Comparison of ENCODE assay signal across 14 cellular contexts in the genomic region with DNA sequence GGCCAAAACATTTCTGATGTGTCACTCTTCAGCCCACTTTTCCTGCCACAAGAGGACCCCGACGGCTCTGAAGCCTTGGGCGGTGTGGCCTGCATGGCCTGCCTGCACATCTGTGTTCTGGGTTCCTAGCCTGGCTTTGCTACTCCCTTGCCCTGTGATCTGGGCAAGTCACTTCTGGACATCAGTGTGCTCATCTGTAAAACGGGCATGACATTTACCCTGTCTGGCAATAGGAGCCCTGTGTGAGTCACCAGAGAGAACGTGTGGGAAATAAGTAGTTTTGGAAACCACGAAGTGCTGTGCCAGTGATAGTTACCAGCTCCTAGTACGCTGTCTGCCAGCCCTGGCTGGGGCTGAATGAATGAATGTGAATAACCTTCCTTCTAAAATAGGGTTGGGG.
DNase-seq lines count a peak whose midpoint lies in the region; ATAC-seq and TF ChIP-seq lines count a peak whose summit lies in the region.
"Had no signal": no experiment of that assay in that cellular context is flagged by ENCODE, and none has a peak within 500 bp of the region (broad histone marks: within the 10 kb centered on the region; RNA-seq: fewer than 3 reads in every experiment).

No MANE protein-coding gene starts in this region.

- TF ChIP-seq CTCF in DND-41 (IDR thresholded peaks at IDR 0.05; ENCODE audit: borderline replicate concordance, extremely low read depth, low read length, poor library complexity, severe bottlenecking), result no peak
- TF ChIP-seq CTCF in spleen (IDR thresholded peaks at IDR 0.05 in 8 of 11, conservative IDR thresholded peaks at IDR 0.05 in 3 of 11), result no peak

- 70 to 84% (median 79%) methylated on average over 7 of the region's 7 CpGs for WGBS in spleen, 5 donors

- H3K27me3 ChIP-seq in DND-41 (ENCODE audit: insufficient read depth, low read length, poor library complexity), result no peaks in the 10 kb centered on the region
- peaks cover 0 to 17% (median 0%) of the 10 kb centered on the region in 7 donors for H3K27me3 ChIP-seq in spleen (replicated peaks in 1 of 7)
- H3K27me3 ChIP-seq: testis had no signal

- no peak overlapping the region for H3K9ac ChIP-seq in DND-41 (ENCODE audit: low read depth, low read length)

- H3K4me2 ChIP-seq in DND-41 (ENCODE audit: insufficient read depth, low read length), result no peak overlapping the region

- ATAC-seq in DND-41 (ENCODE audit: insufficient read depth, low read depth) (peak; percentile 49), GM21367 (IDR thresholded peaks at IDR 0.05; ENCODE audit: unreplicated experiment) (no peak)

- H3K27ac ChIP-seq in DND-41 (ENCODE audit: low read length) (peak overlapping the region; percentile 69), KOPT-K1 (ENCODE audit: low read depth, low read length, poor library complexity, severe bottlenecking) (peak overlapping the region; percentile 77), spleen (no peak overlapping the region)
- H3K27ac ChIP-seq: skin epidermis, testis had no signal

- H2AFZ ChIP-seq in DND-41 (ENCODE audit: low read depth, low read length), result no peak overlapping the region

- H3K9me3 ChIP-seq in DND-41 (ENCODE audit: insufficient read depth, low read length, severe bottlenecking) (no peaks in the 10 kb centered on the region), KOPT-K1 (ENCODE audit: insufficient read depth, low read length, poor library complexity, severe bottlenecking) (no peaks in the 10 kb centered on the region), spleen (no peaks in the 10 kb centered on the region)
- H3K9me3 ChIP-seq: testis had no signal

- intact Hi-C loops in spleen (cut with DNase I; ENCODE audit: low total_unique reads), result no loop called here

- H3K4me1 ChIP-seq in DND-41 (ENCODE audit: insufficient read depth, low read length) (peaks cover 57% of the 10 kb centered on the region), spleen (no peaks in the 10 kb centered on the region)

- H4K20me1 ChIP-seq in DND-41 (ENCODE audit: insufficient read depth, low read length), result no peaks in the 10 kb centered on the region

- TF ChIP-seq POLR2A in spleen (IDR thresholded peaks at IDR 0.05), result no peak

- DNase-seq in DND-41 (peak; percentile 46), astrocyte of the hippocampus (ENCODE audit: low read depth, low spot score) (peak; percentile 39), islet precursor cell (peak; percentile 61), spleen (no peak)
- DNase-seq in effector CD4-positive, alpha-beta T cell, result no peak
- DNase-seq in activated T-cell treated with anti-CD3 and anti-CD28 coated beads, Interleukin-2, amount 50 U/mL, for 1 hour, result no peak
- DNase-seq: activated T-cell treated with anti-CD3 and anti-CD28 coated beads, Interleukin-2, amount 50 U/mL, for 4 hours; CD4-positive, alpha-beta T cell; NCI-H1694 treated with DMSO at 0.1 percent for 48 hours; NCI-H748 treated with DMSO at 0.1 percent for 48 hours had no signal

- H3K4me3 ChIP-seq in DND-41 (ENCODE audit: low read depth in 1 of 2, low read length in 2 of 2) (no peak overlapping the region), spleen (no peak overlapping the region)
- H3K4me3 ChIP-seq: skin epidermis, testis had no signal

- H3K36me3 ChIP-seq in DND-41 (ENCODE audit: insufficient read depth, low read length) (no peaks in the 10 kb centered on the region), KOPT-K1 (ENCODE audit: insufficient read depth, low read length) (no peaks in the 10 kb centered on the region), spleen (no peaks in the 10 kb centered on the region)

- no peaks in the 10 kb centered on the region for H3K79me2 ChIP-seq in DND-41 (ENCODE audit: insufficient read depth, low read length)

Comparison
In these comparisons a context has a peak if more than half of its experiments do, and no peak if none do; other contexts are left out.
1. DNase-seq: peak in DND-41 (single experiment), astrocyte of the hippocampus (single experiment) and islet precursor cell (single experiment); none in effector CD4-positive, alpha-beta T cell (single experiment), spleen (single experiment) and activated T-cell treated with anti-CD3 and anti-CD28 coated beads, Interleukin-2, amount 50 U/mL, for 1 hour (single experiment).
2. H3K27ac ChIP-seq: peak in DND-41 (single experiment) and KOPT-K1 (single experiment); none in spleen (0 of 8).